In the genomic region with DNA sequence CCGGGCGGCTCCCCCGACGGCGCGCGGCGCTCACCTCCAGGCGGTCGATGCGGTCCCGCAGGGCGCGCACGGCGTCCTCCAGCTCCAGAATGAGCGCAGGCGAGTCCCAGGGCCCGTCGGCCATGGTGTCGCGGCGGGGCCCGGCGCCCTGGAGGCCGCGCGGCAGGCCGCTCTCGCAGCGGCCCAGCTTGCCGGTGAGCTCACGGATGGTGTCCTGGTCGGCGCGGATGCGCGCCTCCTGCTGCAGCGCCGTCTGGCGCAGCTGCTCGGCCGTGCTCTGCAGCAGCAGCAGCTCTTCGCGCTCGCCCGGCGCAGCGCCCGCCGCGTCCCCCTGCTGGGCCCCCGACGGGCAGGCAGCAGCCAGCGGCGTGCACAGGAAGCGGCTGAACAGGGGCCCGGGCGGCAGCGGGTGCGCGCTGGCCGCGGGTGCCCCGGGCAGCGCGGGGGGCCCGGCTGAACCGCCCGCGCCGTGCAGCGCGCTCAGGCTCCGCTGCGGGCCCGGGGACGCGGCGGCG, we compare ENCODE assay signal across 8 cellular contexts.
DNase-seq lines count a peak whose midpoint lies in the region; ATAC-seq and TF ChIP-seq lines count a peak whose summit lies in the region.

No MANE protein-coding gene starts in this region.

- peaks cover 14% of the 10 kb centered on the region for H3K4me1 ChIP-seq in effector memory CD4-positive, alpha-beta T cell (ENCODE audit: control insufficient read depth, insufficient read depth, low read length, poor library complexity, severe bottlenecking)

- ATAC-seq in HG02610 (IDR thresholded peaks at IDR 0.05; ENCODE audit: unreplicated experiment) (no peak), GM18502 (IDR thresholded peaks at IDR 0.05; ENCODE audit: poor library complexity, unreplicated experiment) (no peak)

- H3K9me3 ChIP-seq in effector memory CD4-positive, alpha-beta T cell (ENCODE audit: control insufficient read depth, low read length), result no peaks in the 10 kb centered on the region

- no peak overlapping the region for H3K4me3 ChIP-seq in NB4 (ENCODE audit: low read depth, low read length)
- H3K4me3 ChIP-seq in effector memory CD4-positive, alpha-beta T cell (ENCODE audit: insufficient read depth, low read depth, low read length, poor library complexity, severe bottlenecking), result peak overlapping the region; percentile 49

- TF ChIP-seq POLR2A in NB4 (IDR thresholded peaks at IDR 0.05; ENCODE audit: extremely low read depth, insufficient read length), result no peak

- H3K36me3 ChIP-seq in effector memory CD4-positive, alpha-beta T cell (ENCODE audit: control insufficient read depth, insufficient read depth, low read length), result no peaks in the 10 kb centered on the region

- TF ChIP-seq CTCF in NB4 (IDR thresholded peaks at IDR 0.05; ENCODE audit: low read depth, low read length), result no peak

- H3K27me3 ChIP-seq in effector memory CD4-positive, alpha-beta T cell (replicated peaks; ENCODE audit: control insufficient read depth, insufficient read depth, low read length, poor library complexity, severe bottlenecking), result no peaks in the 10 kb centered on the region

- peak overlapping the region; percentile 31 for H3K27ac ChIP-seq in effector memory CD4-positive, alpha-beta T cell (ENCODE audit: insufficient read depth, low read length, poor library complexity, severe bottlenecking)

- DNase-seq in EL, result peak; percentile 80
- peak; percentile 80 for DNase-seq in NB4 (ENCODE audit: low read depth)
- DNase-seq in activated CD4-positive, alpha-beta T cell treated with anti-CD3 and anti-CD28 coated beads for 48 hours, result peak; percentile 64
- DNase-seq in effector memory CD4-positive, alpha-beta T cell, result peak; percentile 5 to 29 (median 13)
- peak; percentile 34 for DNase-seq in medulla oblongata (ENCODE audit: extremely low spot score)
- peak; percentile 49 to 59 for DNase-seq in stimulated activated CD8-positive, alpha-beta memory T cell treated with anti-CD3 and anti-CD28 coated beads, Interleukin-15, amount 100 ng/mL, for 48 hours (ENCODE audit: low read depth in 2 of 2)

Comparison
In these comparisons a context has a peak if more than half of its experiments do, and no peak if none do; other contexts are left out.
1. DNase-seq: peak in every context shown above with its lines; median percentile 80 in EL; 80 in NB4; 64 in activated CD4-positive, alpha-beta T cell treated with anti-CD3 and anti-CD28 coated beads for 48 hours; 54 in stimulated activated CD8-positive, alpha-beta memory T cell treated with anti-CD3 and anti-CD28 coated beads, Interleukin-15, amount 100 ng/mL, for 48 hours; 34 in medulla oblongata; 13 in effector memory CD4-positive, alpha-beta T cell.